In genomic region chr11:27642954-27643353, GRCh38 we compare ENCODE assay signal across 1 cellular context.
TF ChIP-seq lines count a peak whose summit lies in the region.

No MANE protein-coding gene starts in this region.

TF ChIP-seq in GM23338, 12 proteins besides CTCF, POLR2A, EP300 and RAD21 (continued from another document):
- TF ChIP-seq, protein P1, sequence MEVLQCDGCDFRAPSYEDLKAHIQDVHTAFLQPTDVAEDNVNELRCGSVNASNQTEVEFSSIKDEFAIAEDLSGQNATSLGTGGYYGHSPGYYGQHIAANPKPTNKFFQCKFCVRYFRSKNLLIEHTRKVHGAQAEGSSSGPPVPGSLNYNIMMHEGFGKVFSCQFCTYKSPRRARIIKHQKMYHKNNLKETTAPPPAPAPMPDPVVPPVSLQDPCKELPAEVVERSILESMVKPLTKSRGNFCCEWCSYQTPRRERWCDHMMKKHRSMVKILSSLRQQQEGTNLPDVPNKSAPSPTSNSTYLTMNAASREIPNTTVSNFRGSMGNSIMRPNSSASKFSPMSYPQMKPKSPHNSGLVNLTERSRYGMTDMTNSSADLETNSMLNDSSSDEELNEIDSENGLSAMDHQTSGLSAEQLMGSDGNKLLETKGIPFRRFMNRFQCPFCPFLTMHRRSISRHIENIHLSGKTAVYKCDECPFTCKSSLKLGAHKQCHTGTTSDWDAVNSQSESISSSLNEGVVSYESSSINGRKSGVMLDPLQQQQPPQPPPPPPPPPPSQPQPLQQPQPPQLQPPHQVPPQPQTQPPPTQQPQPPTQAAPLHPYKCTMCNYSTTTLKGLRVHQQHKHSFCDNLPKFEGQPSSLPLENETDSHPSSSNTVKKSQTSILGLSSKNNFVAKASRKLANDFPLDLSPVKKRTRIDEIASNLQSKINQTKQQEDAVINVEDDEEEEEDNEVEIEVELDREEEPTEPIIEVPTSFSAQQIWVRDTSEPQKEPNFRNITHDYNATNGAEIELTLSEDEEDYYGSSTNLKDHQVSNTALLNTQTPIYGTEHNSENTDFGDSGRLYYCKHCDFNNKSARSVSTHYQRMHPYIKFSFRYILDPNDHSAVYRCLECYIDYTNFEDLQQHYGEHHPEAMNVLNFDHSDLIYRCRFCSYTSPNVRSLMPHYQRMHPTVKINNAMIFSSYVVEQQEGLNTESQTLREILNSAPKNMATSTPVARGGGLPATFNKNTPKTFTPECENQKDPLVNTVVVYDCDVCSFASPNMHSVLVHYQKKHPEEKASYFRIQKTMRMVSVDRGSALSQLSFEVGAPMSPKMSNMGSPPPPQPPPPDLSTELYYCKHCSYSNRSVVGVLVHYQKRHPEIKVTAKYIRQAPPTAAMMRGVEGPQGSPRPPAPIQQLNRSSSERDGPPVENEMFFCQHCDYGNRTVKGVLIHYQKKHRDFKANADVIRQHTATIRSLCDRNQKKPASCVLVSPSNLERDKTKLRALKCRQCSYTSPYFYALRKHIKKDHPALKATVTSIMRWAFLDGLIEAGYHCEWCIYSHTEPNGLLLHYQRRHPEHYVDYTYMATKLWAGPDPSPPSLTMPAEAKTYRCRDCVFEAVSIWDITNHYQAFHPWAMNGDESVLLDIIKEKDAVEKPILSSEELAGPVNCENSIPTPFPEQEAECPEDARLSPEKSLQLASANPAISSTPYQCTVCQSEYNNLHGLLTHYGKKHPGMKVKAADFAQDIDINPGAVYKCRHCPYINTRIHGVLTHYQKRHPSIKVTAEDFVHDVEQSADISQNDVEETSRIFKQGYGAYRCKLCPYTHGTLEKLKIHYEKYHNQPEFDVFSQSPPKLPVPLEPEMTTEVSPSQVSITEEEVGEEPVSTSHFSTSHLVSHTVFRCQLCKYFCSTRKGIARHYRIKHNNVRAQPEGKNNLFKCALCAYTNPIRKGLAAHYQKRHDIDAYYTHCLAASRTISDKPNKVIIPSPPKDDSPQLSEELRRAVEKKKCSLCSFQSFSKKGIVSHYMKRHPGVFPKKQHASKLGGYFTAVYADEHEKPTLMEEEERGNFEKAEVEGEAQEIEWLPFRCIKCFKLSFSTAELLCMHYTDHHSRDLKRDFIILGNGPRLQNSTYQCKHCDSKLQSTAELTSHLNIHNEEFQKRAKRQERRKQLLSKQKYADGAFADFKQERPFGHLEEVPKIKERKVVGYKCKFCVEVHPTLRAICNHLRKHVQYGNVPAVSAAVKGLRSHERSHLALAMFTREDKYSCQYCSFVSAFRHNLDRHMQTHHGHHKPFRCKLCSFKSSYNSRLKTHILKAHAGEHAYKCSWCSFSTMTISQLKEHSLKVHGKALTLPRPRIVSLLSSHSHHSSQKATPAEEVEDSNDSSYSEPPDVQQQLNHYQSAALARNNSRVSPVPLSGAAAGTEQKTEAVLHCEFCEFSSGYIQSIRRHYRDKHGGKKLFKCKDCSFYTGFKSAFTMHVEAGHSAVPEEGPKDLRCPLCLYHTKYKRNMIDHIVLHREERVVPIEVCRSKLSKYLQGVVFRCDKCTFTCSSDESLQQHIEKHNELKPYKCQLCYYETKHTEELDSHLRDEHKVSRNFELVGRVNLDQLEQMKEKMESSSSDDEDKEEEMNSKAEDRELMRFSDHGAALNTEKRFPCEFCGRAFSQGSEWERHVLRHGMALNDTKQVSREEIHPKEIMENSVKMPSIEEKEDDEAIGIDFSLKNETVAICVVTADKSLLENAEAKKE (CRISPR knock-in tag; IDR thresholded peaks at IDR 0.05), result no peak
